ENCODE assay signal across 27 cellular contexts in genomic region chr18:23166863-23167531, GRCh38. TPM values are rescaled to one million over a fixed set of nuclear protein-coding genes. Genes with fewer than 3 reads are reported as not detected.
A peak's percentile ranks its signal among the peaks of the same experiment; 100 is the strongest.
DNase-seq lines count a peak whose midpoint lies in the region; ATAC-seq and TF ChIP-seq lines count a peak whose summit lies in the region.
"Had no signal": no experiment of that assay in that cellular context is flagged by ENCODE, and none has a peak within 500 bp of the region (broad histone marks: within the 10 kb centered on the region; RNA-seq: fewer than 3 reads in every experiment).

No MANE protein-coding gene starts in this region.

- CTCF ChIA-PET in Caco-2 (lab: Charles Lee), result interaction anchor here (1.2 kb wide), 1 partner anchor 25 kb away, joined by 3 read pairs; no protein-coding TSS in a partner anchor

- H3K27me3 ChIP-seq in HUES64 (ENCODE audit: insufficient read depth, low read length) (no peaks in the 10 kb centered on the region), spleen (replicated peaks in 1 of 7) (no peaks in the 10 kb centered on the region), Caco-2 (replicated peaks; ENCODE audit: control insufficient read depth, insufficient read depth, low read length) (no peaks in the 10 kb centered on the region)
- H3K27me3 ChIP-seq: pancreas, testis, uterus had no signal

- H3K9me3 ChIP-seq in HUES64 (ENCODE audit: insufficient read depth, low read depth, low read length), result no peaks in the 10 kb centered on the region
- H3K9me3 ChIP-seq in spleen, result no peaks in the 10 kb centered on the region
- no peaks in the 10 kb centered on the region for H3K9me3 ChIP-seq in Caco-2
- H3K9me3 ChIP-seq: pancreas, testis, uterus had no signal

- no peak for TF ChIP-seq CTCF in choroid plexus epithelial cell (conservative IDR thresholded peaks at IDR 0.05; ENCODE audit: low read depth, low read length)
- no peak for TF ChIP-seq CTCF in spleen (IDR thresholded peaks at IDR 0.05 in 8 of 11, conservative IDR thresholded peaks at IDR 0.05 in 3 of 11)
- TF ChIP-seq CTCF in Caco-2 (IDR thresholded peaks at IDR 0.05; ENCODE audit: insufficient read depth in 1 of 2, low read depth in 1 of 2, low read length in 1 of 2, severe bottlenecking in 1 of 2, unreplicated experiment in 1 of 2), result no peak

- WGBS in HUES64, result 65% methylated on average over 7 of the region's 8 CpGs
- 46 to 66% (median 64%) methylated on average over 8 of the region's 8 CpGs for WGBS in spleen, 5 donors

- H3K4me3 ChIP-seq in HUES64 (ENCODE audit: low read length) (no peak overlapping the region), choroid plexus epithelial cell (ENCODE audit: low read depth, low read length) (no peak overlapping the region), spleen (no peak overlapping the region), Caco-2 (ENCODE audit: low read depth, low read length) (no peak overlapping the region)
- H3K4me3 ChIP-seq: pancreas, testis, uterus had no signal

- no peak overlapping the region for H3K27ac Mint-ChIP-seq in Caco-2 (ENCODE audit: unreplicated experiment)
- H3K27ac Mint-ChIP-seq: activated naive CD4-positive, alpha-beta T cell treated with anti-CD3 and anti-CD28 coated beads for 36 hours; activated T-cell treated with anti-CD3 and anti-CD28 coated beads, Interleukin-2, amount 50 U/mL, for 72 hours; CD4-positive, alpha-beta memory T cell; stimulated activated naive B cell treated with anti-CD40 and anti-IgM and Interleukin-4, amounts not matched to agents 10 μg/mL and 1 μg/mL and 100 μg/mL, for 72 hours had no signal

- DNase-seq in choroid plexus epithelial cell (ENCODE audit: low read depth), result peak; percentile 56
- no peak for DNase-seq in left ventricle myocardium superior
- peak; percentile 8 for DNase-seq in spleen
- no peak for DNase-seq in sciatic nerve (ENCODE audit: low spot score)
- DNase-seq in NCI-H2227 treated with DMSO at 0.1 percent for 48 hours (lab: John Stamatoyannopoulos, UW), result no peak
- no peak for DNase-seq in Caco-2
- DNase-seq: activated CD4-positive, alpha-beta T cell treated with anti-CD3 and anti-CD28 coated beads for 1 hour; activated naive CD4-positive, alpha-beta T cell treated with anti-CD3 and anti-CD28 coated beads for 36 hours; activated T-cell treated with anti-CD3 and anti-CD28 coated beads, Interleukin-2, amount 50 U/mL, for 72 hours; anterior cingulate cortex; CD4-positive, alpha-beta memory T cell; DMS53; effector CD4-positive, alpha-beta T cell; GF-D8; Kasumi-1; left colon; naive thymus-derived CD4-positive, alpha-beta T cell; NCI-H1048; NCI-H187 treated with DMSO at 0.1 percent for 48 hours; OCI-M1; pancreas; SHP77 treated with DMSO at 0.1 percent for 48 hours; stimulated activated CD4-positive, alpha-beta T cell treated with anti-CD3 and anti-CD28 coated beads, Interleukin-2, amount 100 ng/mL, for 24 hours; stimulated activated naive B cell treated with anti-CD40 and anti-IgM and Interleukin-4, amounts not matched to agents 10 μg/mL and 1 μg/mL and 100 μg/mL, for 72 hours; testis; uterus had no signal

- peaks cover 10% of the 10 kb centered on the region for H3K4me1 Mint-ChIP-seq in Caco-2 (ENCODE audit: low read depth, unreplicated experiment)
- H3K4me1 Mint-ChIP-seq: CD4-positive, alpha-beta memory T cell had no signal

- no peak overlapping the region for H3K4me3 Mint-ChIP-seq in Caco-2 (ENCODE audit: unreplicated experiment)
- H3K4me3 Mint-ChIP-seq: activated naive CD4-positive, alpha-beta T cell treated with anti-CD3 and anti-CD28 coated beads for 36 hours; activated T-cell treated with anti-CD3 and anti-CD28 coated beads, Interleukin-2, amount 50 U/mL, for 72 hours; CD4-positive, alpha-beta memory T cell; naive thymus-derived CD4-positive, alpha-beta T cell; stimulated activated naive B cell treated with anti-CD40 and anti-IgM and Interleukin-4, amounts not matched to agents 10 μg/mL and 1 μg/mL and 100 μg/mL, for 72 hours had no signal

- no TSS peak for BruUV-seq in Caco-2 (replicated peaks; lab: Mats Ljungman, UMichigan)

- H3K9me3 Mint-ChIP-seq in Caco-2 (ENCODE audit: unreplicated experiment), result no peaks in the 10 kb centered on the region
- H3K9me3 Mint-ChIP-seq: activated naive CD4-positive, alpha-beta T cell treated with anti-CD3 and anti-CD28 coated beads for 36 hours; activated T-cell treated with anti-CD3 and anti-CD28 coated beads, Interleukin-2, amount 50 U/mL, for 72 hours; CD4-positive, alpha-beta memory T cell; naive thymus-derived CD4-positive, alpha-beta T cell; stimulated activated naive B cell treated with anti-CD40 and anti-IgM and Interleukin-4, amounts not matched to agents 10 μg/mL and 1 μg/mL and 100 μg/mL, for 72 hours had no signal

- H3K27me3 Mint-ChIP-seq in Caco-2 (ENCODE audit: insufficient read depth, unreplicated experiment), result no peaks in the 10 kb centered on the region

- H3K27ac ChIP-seq in HUES64 (ENCODE audit: low read depth, low read length), result peak overlapping the region; percentile 34
- H3K27ac ChIP-seq in spleen, result no peak overlapping the region
- H3K27ac ChIP-seq: pancreas, testis had no signal

- ATAC-seq in left ventricle myocardium superior (peak; percentile 76), sciatic nerve (no peak)
- ATAC-seq: activated T-cell treated with anti-CD3 and anti-CD28 coated beads, Interleukin-2, amount 50 U/mL, for 72 hours; left colon; naive thymus-derived CD4-positive, alpha-beta T cell; stimulated activated naive B cell treated with anti-CD40 and anti-IgM and Interleukin-4, amounts not matched to agents 10 μg/mL and 1 μg/mL and 100 μg/mL, for 72 hours had no signal

- peaks cover 5% of the 10 kb centered on the region for H3K36me3 Mint-ChIP-seq in Caco-2 (ENCODE audit: insufficient read depth, unreplicated experiment)
- H3K36me3 Mint-ChIP-seq: CD4-positive, alpha-beta memory T cell; naive thymus-derived CD4-positive, alpha-beta T cell had no signal

- H3K36me3 ChIP-seq in HUES64 (ENCODE audit: insufficient read depth, low read length) (0 out of 2 replicates have a peak, but pooled peaks cover 2% of the 10 kb centered on the region), spleen (no peaks in the 10 kb centered on the region), Caco-2 (ENCODE audit: control insufficient read depth, insufficient read depth, low read length) (no peaks in the 10 kb centered on the region)
- H3K36me3 ChIP-seq: pancreas, uterus had no signal

- H3K9ac ChIP-seq in HUES64 (ENCODE audit: low read depth, low read length), result peak overlapping the region; percentile 19; the same call in 1 of the 2 replicates

- intact Hi-C loops in left ventricle myocardium superior (cut with micrococcal nuclease) (no loop called here), spleen (cut with DNase I; ENCODE audit: low total_unique reads) (no loop called here), sciatic nerve (cut with DNase I) (no loop called here), Caco-2 (cut with micrococcal nuclease; ENCODE audit: unreplicated experiment) (no loop called here)

- H3K4me1 ChIP-seq in HUES64 (ENCODE audit: insufficient read depth, low read length), result peaks cover 47% of the 10 kb centered on the region
- peaks cover 0 to 12% (median 0%) of the 10 kb centered on the region in 6 donors for H3K4me1 ChIP-seq in spleen
- no peaks in the 10 kb centered on the region for H3K4me1 ChIP-seq in Caco-2
- H3K4me1 ChIP-seq: pancreas, testis, uterus had no signal

- POLR2A ChIA-PET in Caco-2 (lab: Charles Lee), result no interaction called here

- no peak for TF ChIP-seq POLR2A in spleen (IDR thresholded peaks at IDR 0.05)

RNA-seq across cellular contexts. Expression of gene CABLES1, which starts 31.7 kb away (rescaled TPM):
- polyA plus RNA-seq in HUES64 (2013, experiment 1 of 2), result 10.4 TPM
- polyA plus RNA-seq in HUES64 (2013, experiment 2 of 2), result 10.8 TPM
- total RNA-seq in left ventricle myocardium superior (3.2 TPM), spleen (10 to 100 TPM in 2 of 7 donors, 1 to 10 TPM in 5; 4.2 to 18.7 (median 8.0) TPM), sciatic nerve (18.5 TPM), Caco-2 (2022) (27.2 and 29.5 TPM in 2 replicates)
- 1 to 10 TPM; 1.7 to 2.3 (median 1.8) TPM for polyA plus RNA-seq in spleen
- polyA plus RNA-seq: CD4-positive, alpha-beta memory T cell; naive thymus-derived CD4-positive, alpha-beta T cell had no signal

Comparison
In these comparisons a context has a peak if more than half of its experiments do, and no peak if none do; other contexts are left out.
1. DNase-seq: peak in choroid plexus epithelial cell (single experiment) and spleen (single experiment); none in left ventricle myocardium superior (single experiment), sciatic nerve (single experiment), NCI-H2227 treated with DMSO at 0.1 percent for 48 hours (single experiment) and Caco-2 (0 of 2).